In genomic region chr9:111456536-111456935, GRCh38 we compare ENCODE assay signal across 11 cellular contexts. TPM values are rescaled to one million over a fixed set of nuclear protein-coding genes. Genes with fewer than 3 reads are reported as not detected.
DNase-seq lines count a peak whose midpoint lies in the region; ATAC-seq and TF ChIP-seq lines count a peak whose summit lies in the region.
"Had no signal": no experiment of that assay in that cellular context is flagged by ENCODE, and none has a peak within 500 bp of the region (broad histone marks: within the 10 kb centered on the region; RNA-seq: fewer than 3 reads in every experiment).

No MANE protein-coding gene starts in this region.

- H3K27me3 ChIP-seq in suprapubic skin, result no peaks in the 10 kb centered on the region

- POLR2A ChIA-PET in HEK293 (lab: Yijun Ruan, JAX), result no interaction called here

- peak; percentile 77 for ATAC-seq in GM18502 (IDR thresholded peaks at IDR 0.05; ENCODE audit: poor library complexity, unreplicated experiment)
- ATAC-seq: activated naive CD8-positive, alpha-beta T cell treated with anti-CD3 and anti-CD28 coated beads, Interleukin-2, amount 50 U/mL, for 24 hours had no signal

- CTCF ChIA-PET in HEK293 (lab: Yijun Ruan, JAX), result no interaction called here

- no peaks in the 10 kb centered on the region for H3K36me3 ChIP-seq in HEK293 (ENCODE audit: control insufficient read depth in 2 of 2, insufficient read depth in 1 of 2, low read length in 2 of 2)
- H3K36me3 ChIP-seq in suprapubic skin, result no peaks in the 10 kb centered on the region

- TF ChIP-seq POLR2A in suprapubic skin (IDR thresholded peaks at IDR 0.05), result no peak

- H3K4me3 ChIP-seq in HEK293 (ENCODE audit: low read depth, low read length) (no peak overlapping the region), suprapubic skin (no peak overlapping the region)

- H3K9me3 ChIP-seq in HEK293 (ENCODE audit: control insufficient read depth, insufficient read depth, low read depth, low read length), result no peaks in the 10 kb centered on the region
- peaks cover 3% of the 10 kb centered on the region for H3K9me3 ChIP-seq in suprapubic skin

- no peak overlapping the region for H3K27ac ChIP-seq in HEK293 (ENCODE audit: extremely low read depth, low read depth, low read length)
- peak overlapping the region; percentile 61 for H3K27ac ChIP-seq in cingulate gyrus (ENCODE audit: low read depth, low read length)
- no peak overlapping the region for H3K27ac ChIP-seq in suprapubic skin

- TF ChIP-seq CTCF in HEK293 (tag by site-specific recombination; IDR thresholded peaks at IDR 0.05) (no peak), suprapubic skin (IDR thresholded peaks at IDR 0.05) (no peak)

- TF ChIP-seq EP300 in suprapubic skin (IDR thresholded peaks at IDR 0.05), result no peak

- DNase-seq in midbrain (lab: John Stamatoyannopoulos, UW) (peak; percentile 16), suprapubic skin (ENCODE audit: low spot score in 2 of 2) (no peak), KG1 (lab: John Stamatoyannopoulos, UW) (no peak), NCI-H2227 treated with DMSO at 0.1 percent for 48 hours (lab: John Stamatoyannopoulos, UW) (no peak)
- DNase-seq in stimulated activated naive CD4-positive, alpha-beta T cell (lab: John Stamatoyannopoulos, UW), result no peak
- DNase-seq: activated naive CD8-positive, alpha-beta T cell treated with anti-CD3 and anti-CD28 coated beads, Interleukin-2, amount 50 U/mL, for 24 hours; OCI-M1; T-helper 2 cell had no signal

- 85% methylated on average over 1 of the region's 1 CpG for WGBS in suprapubic skin

- H3K4me1 ChIP-seq in HEK293 (ENCODE audit: control insufficient read depth, insufficient read depth, low read length) (peaks cover 18% of the 10 kb centered on the region), suprapubic skin (peaks cover 33% of the 10 kb centered on the region)

TF ChIP-seq in HEK293, 187 proteins besides CTCF, POLR2A, EP300 and RAD21:
- 0 out of 2 replicates have a peak, but pooled peaks have one; percentile 13 for TF ChIP-seq ZNF600 (tag by site-specific recombination; IDR thresholded peaks at IDR 0.05)
- TF ChIP-seq MYNN (tag by site-specific recombination; IDR thresholded peaks at IDR 0.05; ENCODE audit: borderline replicate concordance), result no peak

RNA-seq across cellular contexts. Expression of gene ECPAS, which starts 27.6 kb away (rescaled TPM):
- total RNA-seq in suprapubic skin, result 10 to 100 TPM; 59.4 to 98.4 (median 86.3) TPM
